Comparison of ENCODE assay signal across 8 cellular contexts in genomic region chr20:24100370-24101011, GRCh38.
A peak's percentile ranks its signal among the peaks of the same experiment; 100 is the strongest.
DNase-seq lines count a peak whose midpoint lies in the region; ATAC-seq and TF ChIP-seq lines count a peak whose summit lies in the region.

No MANE protein-coding gene starts in this region.

- no peak overlapping the region for H2AFZ ChIP-seq in smooth muscle cell (ENCODE audit: low read depth)

- H3K27ac ChIP-seq in cardiac muscle cell (no peak overlapping the region), smooth muscle cell (ENCODE audit: low read depth) (peak overlapping the region; percentile 84), prostate gland (no peak overlapping the region)

- H3K27me3 ChIP-seq in cardiac muscle cell (no peaks in the 10 kb centered on the region), smooth muscle cell (ENCODE audit: low read depth) (no peaks in the 10 kb centered on the region), prostate gland (replicated peaks; ENCODE audit: insufficient read depth) (peaks cover 3% of the 10 kb centered on the region)

- H3K4me1 ChIP-seq in cardiac muscle cell (ENCODE audit: low read depth) (peaks cover 10% of the 10 kb centered on the region), smooth muscle cell (ENCODE audit: low read depth) (peaks cover 26% of the 10 kb centered on the region), prostate gland (replicated peaks) (no peaks in the 10 kb centered on the region)

- no peak overlapping the region for H3K9ac ChIP-seq in smooth muscle cell (ENCODE audit: low read depth)

- H3K4me2 ChIP-seq in smooth muscle cell, result peak overlapping the region; percentile 76

- H3K4me3 ChIP-seq in cardiac muscle cell (no peak overlapping the region), smooth muscle cell (no peak overlapping the region), prostate gland (no peak overlapping the region)

- no peaks in the 10 kb centered on the region for H4K20me1 ChIP-seq in smooth muscle cell (ENCODE audit: low read depth)

- H3F3A ChIP-seq in smooth muscle cell (ENCODE audit: low read depth), result peaks cover 21% of the 10 kb centered on the region

- 16% methylated on average over 5 of the region's 5 CpGs for WGBS in smooth muscle cell (ENCODE audit: low lambda C conversion rate)
- 48% methylated on average over 5 of the region's 5 CpGs for WGBS in prostate gland

- intact Hi-C loops in prostate gland (cut with DNase I), result no loop called here

- no peaks in the 10 kb centered on the region for H3K9me3 ChIP-seq in cardiac muscle cell (ENCODE audit: low read depth)
- H3K9me3 ChIP-seq in smooth muscle cell (replicated peaks; ENCODE audit: low read depth), result no peaks in the 10 kb centered on the region
- no peaks in the 10 kb centered on the region for H3K9me3 ChIP-seq in prostate gland

- ATAC-seq in GM19452 (IDR thresholded peaks at IDR 0.05; ENCODE audit: unreplicated experiment), result peak; percentile 79

- H3K79me2 ChIP-seq in smooth muscle cell (ENCODE audit: low read depth), result no peaks in the 10 kb centered on the region

- H3K36me3 ChIP-seq in cardiac muscle cell (no peaks in the 10 kb centered on the region), smooth muscle cell (ENCODE audit: low read depth) (no peaks in the 10 kb centered on the region), prostate gland (no peaks in the 10 kb centered on the region)

- TF ChIP-seq CTCF in cardiac muscle cell (IDR thresholded peaks at IDR 0.05; ENCODE audit: low read depth, low read length), result peak; percentile 92
- TF ChIP-seq CTCF in smooth muscle cell (IDR thresholded peaks at IDR 0.05; ENCODE audit: borderline replicate concordance, insufficient read depth, poor library complexity, severe bottlenecking), result peak; percentile 79
- TF ChIP-seq CTCF in prostate gland (IDR thresholded peaks at IDR 0.05), result peak in 2 of 4 experiments; percentile 34 to 45

- no peak for TF ChIP-seq POLR2A in prostate gland (IDR thresholded peaks at IDR 0.05)

- DNase-seq in CMK (ENCODE audit: low read depth) (peak; percentile 17), HuH-7 (ENCODE audit: low spot score) (peak; percentile 50), RPMI8226 (peak; percentile 64), cardiac muscle cell (ENCODE audit: low read depth in 1 of 2, low spot score in 1 of 2) (peak; percentile 80 to 85), smooth muscle cell (lab: John Stamatoyannopoulos, UW; ENCODE audit: unreplicated experiment) (peak; percentile 8), prostate gland (ENCODE audit: low spot score) (no peak)
- peak; percentile 42 for DNase-seq in activated gamma-delta T cell treated with anti-CD3 and anti-CD28 coated beads, Interleukin-2, amount 50 U/mL, for 16 hours (ENCODE audit: low read depth)
